In the genomic region with DNA sequence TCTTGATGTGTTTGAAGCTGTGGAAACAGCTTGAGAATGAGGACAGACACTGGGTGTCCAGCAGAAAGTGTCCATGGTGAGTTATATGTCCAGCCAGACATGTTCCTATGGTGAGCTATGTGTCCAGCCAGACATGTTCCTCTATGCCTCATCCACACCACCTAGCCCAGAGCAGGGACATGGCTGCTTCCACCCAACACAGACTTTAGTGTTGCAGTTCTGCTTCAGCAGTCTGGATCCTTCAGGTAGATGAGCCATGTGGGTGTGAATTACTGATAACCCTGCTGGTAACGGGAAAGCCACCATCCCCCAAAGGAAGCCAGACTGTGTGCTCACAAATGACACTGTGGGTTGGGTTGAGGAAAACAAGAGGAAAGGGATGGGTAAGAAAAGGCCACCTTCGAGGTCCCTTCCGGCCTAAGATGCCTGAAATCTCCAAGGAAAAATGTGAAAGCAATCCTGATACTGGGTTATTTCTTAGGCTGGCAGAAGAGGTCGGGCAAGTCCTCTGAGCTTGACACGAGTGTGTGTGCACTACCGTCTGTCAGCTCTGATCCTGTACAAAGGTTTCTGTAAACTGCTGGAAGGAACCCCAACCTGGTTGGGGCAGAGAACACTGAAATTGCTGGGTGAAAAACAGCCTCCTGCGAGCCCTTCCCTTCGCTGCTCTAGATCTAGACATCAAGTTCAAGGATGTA, we compare ENCODE assay signal across 21 cellular contexts.
DNase-seq lines count a peak whose midpoint lies in the region; ATAC-seq, FAIRE-seq and TF ChIP-seq lines count a peak whose summit lies in the region.
"Had no signal": no experiment of that assay in that cellular context is flagged by ENCODE, and none has a peak within 500 bp of the region (broad histone marks: within the 10 kb centered on the region; RNA-seq: fewer than 3 reads in every experiment).

No MANE protein-coding gene starts in this region.

- intact Hi-C loops in PC-3 (cut with micrococcal nuclease) = no loop called here

- no peak for TF ChIP-seq RAD21 in A549 (conservative IDR thresholded peaks at IDR 0.05 in 1 of 2, IDR thresholded peaks at IDR 0.05 in 1 of 2)

- H3F3A ChIP-seq in PC-3 (ENCODE audit: low read length, unreplicated experiment) = no peaks in the 10 kb centered on the region

- H3K27ac ChIP-seq in A549 = peak overlapping the region; percentile 87 to 93
- peak overlapping the region; percentile 47; the same call in 1 of the 2 replicates for H3K27ac ChIP-seq in PC-3 (ENCODE audit: low read length)

- WGBS in A549 (ENCODE audit: missing lambda C conversion rate) = 52% methylated on average over 8 of the region's 8 CpGs

- H3K4me1 ChIP-seq in A549 (peaks cover 24% of the 10 kb centered on the region), PC-3 (ENCODE audit: insufficient read depth, low read length) (peaks cover 14% of the 10 kb centered on the region)

- H3K4me1 Mint-ChIP-seq in stimulated activated memory B cell treated with anti-CD40 and anti-IgM and Interleukin-4, amounts not matched to agents 10 μg/mL and 1 μg/mL and 100 μg/mL, for 72 hours = no peaks in the 10 kb centered on the region
- H3K4me1 Mint-ChIP-seq: endodermal cell had no signal

- H3K27ac Mint-ChIP-seq in stimulated activated memory B cell treated with anti-CD40 and anti-IgM and Interleukin-4, amounts not matched to agents 10 μg/mL and 1 μg/mL and 100 μg/mL, for 72 hours = no peak overlapping the region
- H3K27ac Mint-ChIP-seq: endodermal cell had no signal

- CTCF ChIA-PET in A549 (lab: Yijun Ruan, JAX) (interaction anchor here (0.9 to 2.8 kb wide), 5 partner anchors 15 to 69 kb away, joined by 3 to 8 read pairs (median 4); no protein-coding TSS in a partner anchor), PC-3 (lab: Charles Lee) (no interaction called here)

- H3K4me2 ChIP-seq in A549 = peak overlapping the region; percentile 62
- peak overlapping the region; percentile 18; the same call in 1 of the 2 replicates for H3K4me2 ChIP-seq in PC-3 (ENCODE audit: low read length)

- TF ChIP-seq POLR2A in A549 (IDR thresholded peaks at IDR 0.05; ENCODE audit: low read length) (no peak), GM18505 (IDR thresholded peaks at IDR 0.05; ENCODE audit: borderline replicate concordance, extremely low read depth, insufficient read depth, insufficient read length) (no peak)

- H3K9ac ChIP-seq in PC-3 (ENCODE audit: low read length) = no peak overlapping the region

- H2AFZ ChIP-seq in PC-3 (ENCODE audit: low read length) = no peak overlapping the region

- no peaks in the 10 kb centered on the region for H3K9me2 ChIP-seq in PC-3 (replicated peaks; ENCODE audit: low read length)

- H3K4me3 Mint-ChIP-seq in stimulated activated memory B cell treated with anti-CD40 and anti-IgM and Interleukin-4, amounts not matched to agents 10 μg/mL and 1 μg/mL and 100 μg/mL, for 72 hours = no peak overlapping the region
- H3K4me3 Mint-ChIP-seq: endodermal cell had no signal

- no peaks in the 10 kb centered on the region for H3K9me3 Mint-ChIP-seq in stimulated activated memory B cell treated with anti-CD40 and anti-IgM and Interleukin-4, amounts not matched to agents 10 μg/mL and 1 μg/mL and 100 μg/mL, for 72 hours
- H3K9me3 Mint-ChIP-seq: endodermal cell had no signal

- H3K9me3 ChIP-seq in A549 = no peaks in the 10 kb centered on the region
- H3K9me3 ChIP-seq in PC-3 (ENCODE audit: low read length) = no peaks in the 10 kb centered on the region

- no peaks in the 10 kb centered on the region for H4K20me1 ChIP-seq in PC-3 (ENCODE audit: low read length)

- peaks cover 14% of the 10 kb centered on the region for H3K36me3 Mint-ChIP-seq in stimulated activated memory B cell treated with anti-CD40 and anti-IgM and Interleukin-4, amounts not matched to agents 10 μg/mL and 1 μg/mL and 100 μg/mL, for 72 hours

- H3K27me3 Mint-ChIP-seq in stimulated activated memory B cell treated with anti-CD40 and anti-IgM and Interleukin-4, amounts not matched to agents 10 μg/mL and 1 μg/mL and 100 μg/mL, for 72 hours = no peaks in the 10 kb centered on the region

- H3K36me3 ChIP-seq in PC-3 (ENCODE audit: low read depth, low read length) = no peaks in the 10 kb centered on the region

- no peak for DNase-seq in A549 (ENCODE audit: low read depth in 1 of 2, low spot score in 1 of 2)
- DNase-seq in PC-3 = no peak
- DNase-seq in epithelial cell of proximal tubule (ENCODE audit: low read depth) = no peak
- DNase-seq in omental fat pad (ENCODE audit: low spot score) = no peak
- DNase-seq in NCI-H748 treated with DMSO at 0.1 percent for 48 hours (lab: John Stamatoyannopoulos, UW) = no peak
- DNase-seq: activated CD4-positive, alpha-beta T cell treated with anti-CD3 and anti-CD28 coated beads, Interleukin-2, amount 50 U/mL, for 4 hours; activated naive CD4-positive, alpha-beta T cell; activated T-cell treated with anti-CD3 and anti-CD28 coated beads for 4 hours; DMS153; endodermal cell; GF-D8; hippocampal formation; NCI-H1436; NCI-H2171 treated with DMSO at 0.1 percent for 48 hours; SW 1271 had no signal

- BruUV-seq in PC-3 (replicated peaks; lab: Mats Ljungman, UMichigan) = no TSS peak

- H3K27me3 ChIP-seq in PC-3 (ENCODE audit: low read length) = no peaks in the 10 kb centered on the region

- no peak for TF ChIP-seq CTCF in A549 (IDR thresholded peaks at IDR 0.05)
- TF ChIP-seq CTCF in PC-3 (conservative IDR thresholded peaks at IDR 0.05; ENCODE audit: low read depth, low read length) = no peak
- peak; percentile 20 for TF ChIP-seq CTCF in epithelial cell of proximal tubule (conservative IDR thresholded peaks at IDR 0.05; ENCODE audit: low read depth, low read length)
- no peak for TF ChIP-seq CTCF in omental fat pad (IDR thresholded peaks at IDR 0.05)

- H3K4me3 ChIP-seq in A549 (no peak overlapping the region), PC-3 (ENCODE audit: low read length) (no peak overlapping the region), epithelial cell of proximal tubule (ENCODE audit: low read depth, low read length) (no peak overlapping the region)

- no peak for TF ChIP-seq EP300 in A549 (IDR thresholded peaks at IDR 0.05)

- peak; percentile 13 for FAIRE-seq in A549 (lab: Jason Lieb, UNC)
- FAIRE-seq: A204.1, GM12891, keratinocyte had no signal

- POLR2A ChIA-PET in A549 (lab: Yijun Ruan, JAX) (interaction anchor here (0.8 to 1.3 kb wide), 3 partner anchors 18 to 78 kb away, joined by 3 to 5 read pairs (median 4); partner anchors contain the start of gene NINL), PC-3 (lab: Charles Lee; ENCODE audit: unreplicated experiment) (no interaction called here)

- H3K79me2 ChIP-seq in PC-3 (ENCODE audit: low read length) = no peaks in the 10 kb centered on the region

- ATAC-seq in A549 = peak; percentile 48 to 52
- no peak for ATAC-seq in PC-3
- ATAC-seq in omental fat pad (ENCODE audit: low FRiP score) = peak; percentile 2
- ATAC-seq in GM18505 (IDR thresholded peaks at IDR 0.05; ENCODE audit: unreplicated experiment) = no peak
- no peak for ATAC-seq in GM18870 (IDR thresholded peaks at IDR 0.05; ENCODE audit: unreplicated experiment)
- ATAC-seq in stimulated activated memory B cell treated with anti-CD40 and anti-IgM and Interleukin-4, amounts not matched to agents 10 μg/mL and 1 μg/mL and 100 μg/mL, for 72 hours = no peak

TF ChIP-seq in A549, 52 proteins besides CTCF, POLR2A, EP300 and RAD21:
- TF ChIP-seq CEBPB (IDR thresholded peaks at IDR 0.05) (no peak), BHLHE40 (IDR thresholded peaks at IDR 0.05; ENCODE audit: low read depth, low read length) (no peak), CBX2 (IDR thresholded peaks at IDR 0.05; ENCODE audit: borderline replicate concordance, low read depth) (no peak), RNF2 (IDR thresholded peaks at IDR 0.05; ENCODE audit: borderline replicate concordance, low read depth) (no peak), NFE2L2 (conservative IDR thresholded peaks at IDR 0.05; ENCODE audit: low read length) (no peak), ESRRA (IDR thresholded peaks at IDR 0.05; ENCODE audit: borderline replicate concordance, low read length) (no peak), KDM5A (IDR thresholded peaks at IDR 0.05) (no peak), FOSB (CRISPR knock-in tag; IDR thresholded peaks at IDR 0.05) (no peak), JUNB (IDR thresholded peaks at IDR 0.05) (no peak), CHD2 (IDR thresholded peaks at IDR 0.05; ENCODE audit: low read length, partially characterized antibody) (no peak), HOXB13 (CRISPR knock-in tag; IDR thresholded peaks at IDR 0.05; ENCODE audit: low read depth) (no peak), ZC3H11A (IDR thresholded peaks at IDR 0.05) (no peak)
- TF ChIP-seq, protein P1, sequence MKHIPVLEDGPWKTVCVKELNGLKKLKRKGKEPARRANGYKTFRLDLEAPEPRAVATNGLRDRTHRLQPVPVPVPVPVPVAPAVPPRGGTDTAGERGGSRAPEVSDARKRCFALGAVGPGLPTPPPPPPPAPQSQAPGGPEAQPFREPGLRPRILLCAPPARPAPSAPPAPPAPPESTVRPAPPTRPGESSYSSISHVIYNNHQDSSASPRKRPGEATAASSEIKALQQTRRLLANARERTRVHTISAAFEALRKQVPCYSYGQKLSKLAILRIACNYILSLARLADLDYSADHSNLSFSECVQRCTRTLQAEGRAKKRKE (CRISPR knock-in tag; IDR thresholded peaks at IDR 0.05; ENCODE audit: low read depth) = no peak
- TF ChIP-seq, protein P2, sequence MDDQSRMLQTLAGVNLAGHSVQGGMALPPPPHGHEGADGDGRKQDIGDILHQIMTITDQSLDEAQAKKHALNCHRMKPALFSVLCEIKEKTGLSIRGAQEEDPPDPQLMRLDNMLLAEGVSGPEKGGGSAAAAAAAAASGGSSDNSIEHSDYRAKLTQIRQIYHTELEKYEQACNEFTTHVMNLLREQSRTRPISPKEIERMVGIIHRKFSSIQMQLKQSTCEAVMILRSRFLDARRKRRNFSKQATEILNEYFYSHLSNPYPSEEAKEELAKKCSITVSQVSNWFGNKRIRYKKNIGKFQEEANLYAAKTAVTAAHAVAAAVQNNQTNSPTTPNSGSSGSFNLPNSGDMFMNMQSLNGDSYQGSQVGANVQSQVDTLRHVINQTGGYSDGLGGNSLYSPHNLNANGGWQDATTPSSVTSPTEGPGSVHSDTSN (IDR thresholded peaks at IDR 0.05) = no peak
TF ChIP-seq in A549: peak in this region for 0.

Comparison
In these comparisons a context has a peak if more than half of its experiments do, and no peak if none do; other contexts are left out.
1. ATAC-seq: peak in A549 (2 of 2) and omental fat pad (single experiment); none in PC-3 (single experiment), GM18505 (single experiment), GM18870 (single experiment) and stimulated activated memory B cell treated with anti-CD40 and anti-IgM and Interleukin-4, amounts not matched to agents 10 μg/mL and 1 μg/mL and 100 μg/mL, for 72 hours (single experiment).